Comparison of ENCODE assay signal across 15 cellular contexts in genomic region chr19:33222255-33222654, GRCh38. TPM values are rescaled to one million over a fixed set of nuclear protein-coding genes. Genes with fewer than 3 reads are reported as not detected.
"Had no signal": no experiment of that assay in that cellular context is flagged by ENCODE, and none has a peak within 500 bp of the region (broad histone marks: within the 10 kb centered on the region; RNA-seq: fewer than 3 reads in every experiment).

No MANE protein-coding gene starts in this region.

RNA-seq across cellular contexts. Expression of gene SLC7A10, which starts 3.4 kb away (rescaled TPM):
- total RNA-seq: activated naive CD4-positive, alpha-beta T cell treated with anti-CD3 and anti-CD28 coated beads for 36 hours; activated naive CD4-positive, alpha-beta T cell treated with anti-CD3 and anti-CD28 coated beads, Interleukin-2, amount 50 U/mL, for 72 hours; activated naive CD8-positive, alpha-beta T cell treated with anti-CD3 and anti-CD28 coated beads for 36 hours; activated naive CD8-positive, alpha-beta T cell treated with anti-CD3 and anti-CD28 coated beads, Interleukin-2, amount 10 ng/mL, durations not matched to agents 7 days and 5 days; activated T-cell treated with anti-CD3 and anti-CD28 coated beads, Interleukin-2, amount 50 U/mL, for 4 hours; activated T-cell treated with anti-CD3 and anti-CD28 coated beads, Interleukin-2, amount 50 U/mL, for 72 hours; activated T-helper 1 cell treated with anti-CD3 and anti-CD28 coated beads, Interleukin-12 subunit alpha, Interleukin-12 subunit beta, Interleukin-2, Interleukin-4 antibody, amounts not matched to agents 30 ng/mL and 10 ng/mL and 1 ng/mL, durations not matched to agents 14 hours and 24 hours and 36 hours; activated T-helper 17 cell treated with anti-CD3 and anti-CD28 coated beads, Interleukin-2, amount 50 U/mL, for 72 hours; activated T-helper 2 cell treated with anti-CD3 and anti-CD28 coated beads, Interferon-gamma antibody, Interleukin-2, Interleukin-4, amounts not matched to agents 10 μg/mL and 5 μg/mL and 100 μg/mL, durations not matched to agents 14 hours and 24 hours and 36 hours; ascending aorta; bronchial epithelial cell; cardiac muscle cell; cardiac septum; chondrocyte had no signal
- polyA plus RNA-seq: aorta, cardiac muscle cell had no signal

RNA-seq across cellular contexts. Expression of gene LRP3, which starts 28.1 kb away (rescaled TPM):
- total RNA-seq: activated T-helper 17 cell treated with anti-CD3 and anti-CD28 coated beads, Interleukin-2, amount 50 U/mL, for 72 hours had no signal
